Comparison of ENCODE assay signal across 32 cellular contexts in the genomic region with DNA sequence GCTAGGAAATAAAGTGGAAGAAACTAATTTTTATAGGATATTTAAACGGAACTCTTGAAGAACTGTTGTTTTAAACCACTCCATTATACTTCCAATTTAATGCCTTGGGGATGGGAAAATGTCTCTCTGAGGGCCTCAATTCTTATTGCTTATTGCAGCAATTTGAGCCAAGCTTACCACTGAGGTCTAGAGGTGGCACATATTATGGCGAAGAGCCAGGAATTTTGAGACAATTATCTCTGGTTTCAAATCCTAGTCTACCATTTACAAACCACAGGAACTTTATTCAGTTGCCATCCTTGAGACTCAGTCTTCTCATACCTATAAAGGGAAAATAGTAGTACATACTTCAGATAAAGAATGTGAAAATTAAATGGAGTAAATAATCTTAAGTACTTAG.
"Had no signal": no experiment of that assay in that cellular context is flagged by ENCODE, and none has a peak within 500 bp of the region (broad histone marks: within the 10 kb centered on the region; RNA-seq: fewer than 3 reads in every experiment).

No MANE protein-coding gene starts in this region.

- H3K27ac Mint-ChIP-seq: activated CD4-positive, alpha-beta memory T cell treated with anti-CD3 and anti-CD28 coated beads for 36 hours; activated CD4-positive, alpha-beta T cell treated with anti-CD3 and anti-CD28 coated beads for 36 hours; activated CD4-positive, alpha-beta T cell treated with anti-CD3 and anti-CD28 coated beads, Interleukin-2, amount 10 ng/mL, durations not matched to agents 24 days and 14 days; activated CD8-positive, alpha-beta memory T cell treated with anti-CD3 and anti-CD28 coated beads, Interleukin-2, amount 10 ng/mL, durations not matched to agents 7 days and 5 days; activated CD8-positive, alpha-beta T cell treated with anti-CD3 and anti-CD28 coated beads, Interleukin-2, amount 10 ng/mL, durations not matched to agents 7 days and 5 days; activated naive CD4-positive, alpha-beta T cell treated with anti-CD3 and anti-CD28 coated beads for 36 hours; activated naive CD4-positive, alpha-beta T cell treated with anti-CD3 and anti-CD28 coated beads, Interleukin-2, amount 50 U/mL, for 24 hours; activated naive CD8-positive, alpha-beta T cell treated with anti-CD3 and anti-CD28 coated beads for 36 hours; activated naive CD8-positive, alpha-beta T cell treated with anti-CD3 and anti-CD28 coated beads, Interleukin-2, amount 50 U/mL, for 24 hours; activated T-helper 1 cell treated with anti-CD3 and anti-CD28 coated beads, Interleukin-12 subunit alpha, Interleukin-12 subunit beta, Interleukin-2, Interleukin-4 antibody, amounts not matched to agents 30 ng/mL and 10 ng/mL and 1 ng/mL, durations not matched to agents 14 hours and 24 hours and 36 hours; activated T-helper 2 cell treated with anti-CD3 and anti-CD28 coated beads, Interferon-gamma antibody, Interleukin-2, Interleukin-4, amounts not matched to agents 10 μg/mL and 5 μg/mL and 100 μg/mL, durations not matched to agents 14 hours and 24 hours and 36 hours; dendritic cell treated with granulocyte-macrophage colony-stimulating factor and Interleukin-4, amounts not matched to agents 40 ng/mL and 50 ng/mL, for 4 days; endodermal cell had no signal

- H3K36me3 ChIP-seq: adrenal gland, ascending aorta, breast epithelium, cardiac muscle cell had no signal

- H3K4me3 Mint-ChIP-seq: activated CD4-positive, alpha-beta memory T cell treated with anti-CD3 and anti-CD28 coated beads for 36 hours; activated CD4-positive, alpha-beta T cell treated with anti-CD3 and anti-CD28 coated beads for 36 hours; activated CD4-positive, alpha-beta T cell treated with anti-CD3 and anti-CD28 coated beads, Interleukin-2, amount 10 ng/mL, durations not matched to agents 24 days and 14 days; activated CD8-positive, alpha-beta memory T cell treated with anti-CD3 and anti-CD28 coated beads, Interleukin-2, amount 10 ng/mL, durations not matched to agents 7 days and 5 days; activated CD8-positive, alpha-beta T cell treated with anti-CD3 and anti-CD28 coated beads, Interleukin-2, amount 10 ng/mL, durations not matched to agents 7 days and 5 days; activated naive CD4-positive, alpha-beta T cell treated with anti-CD3 and anti-CD28 coated beads for 36 hours; activated naive CD4-positive, alpha-beta T cell treated with anti-CD3 and anti-CD28 coated beads, Interleukin-2, amount 50 U/mL, for 24 hours; activated naive CD8-positive, alpha-beta T cell treated with anti-CD3 and anti-CD28 coated beads for 36 hours; activated naive CD8-positive, alpha-beta T cell treated with anti-CD3 and anti-CD28 coated beads, Interleukin-2, amount 50 U/mL, for 24 hours; activated T-helper 1 cell treated with anti-CD3 and anti-CD28 coated beads, Interleukin-12 subunit alpha, Interleukin-12 subunit beta, Interleukin-2, Interleukin-4 antibody, amounts not matched to agents 30 ng/mL and 10 ng/mL and 1 ng/mL, durations not matched to agents 14 hours and 24 hours and 36 hours; brain; central memory CD8-positive, alpha-beta T cell; dendritic cell treated with granulocyte-macrophage colony-stimulating factor and Interleukin-4, amounts not matched to agents 40 ng/mL and 50 ng/mL, for 4 days; endodermal cell had no signal

- H3K27me3 ChIP-seq: adrenal gland, ascending aorta, breast epithelium, cardiac muscle cell had no signal

- H3K27me3 Mint-ChIP-seq: activated CD4-positive, alpha-beta memory T cell treated with anti-CD3 and anti-CD28 coated beads for 36 hours; activated CD4-positive, alpha-beta T cell treated with anti-CD3 and anti-CD28 coated beads for 36 hours; activated CD4-positive, alpha-beta T cell treated with anti-CD3 and anti-CD28 coated beads, Interleukin-2, amount 10 ng/mL, durations not matched to agents 24 days and 14 days; activated CD8-positive, alpha-beta memory T cell treated with anti-CD3 and anti-CD28 coated beads, Interleukin-2, amount 10 ng/mL, durations not matched to agents 7 days and 5 days; activated naive CD4-positive, alpha-beta T cell treated with anti-CD3 and anti-CD28 coated beads, Interleukin-2, amount 50 U/mL, for 24 hours; activated naive CD8-positive, alpha-beta T cell treated with anti-CD3 and anti-CD28 coated beads for 36 hours; activated naive CD8-positive, alpha-beta T cell treated with anti-CD3 and anti-CD28 coated beads, Interleukin-2, amount 50 U/mL, for 24 hours; central memory CD8-positive, alpha-beta T cell; dendritic cell treated with granulocyte-macrophage colony-stimulating factor and Interleukin-4, amounts not matched to agents 40 ng/mL and 50 ng/mL, for 4 days had no signal

- H3K4me3 ChIP-seq: adrenal gland, ascending aorta, breast epithelium, cardiac muscle cell, coronary artery, dorsolateral prefrontal cortex had no signal

- H3K27ac ChIP-seq: adrenal gland, ascending aorta, breast epithelium, cardiac muscle cell, coronary artery, dorsolateral prefrontal cortex had no signal

- H3K36me3 Mint-ChIP-seq: activated CD4-positive, alpha-beta memory T cell treated with anti-CD3 and anti-CD28 coated beads for 36 hours; activated CD8-positive, alpha-beta memory T cell treated with anti-CD3 and anti-CD28 coated beads, Interleukin-2, amount 10 ng/mL, durations not matched to agents 7 days and 5 days; activated naive CD4-positive, alpha-beta T cell treated with anti-CD3 and anti-CD28 coated beads, Interleukin-2, amount 50 U/mL, for 24 hours; activated naive CD8-positive, alpha-beta T cell treated with anti-CD3 and anti-CD28 coated beads for 36 hours; brain had no signal

- H3K4me1 Mint-ChIP-seq: activated CD4-positive, alpha-beta T cell treated with anti-CD3 and anti-CD28 coated beads for 36 hours; activated CD4-positive, alpha-beta T cell treated with anti-CD3 and anti-CD28 coated beads, Interleukin-2, amount 10 ng/mL, durations not matched to agents 24 days and 14 days; activated CD8-positive, alpha-beta memory T cell treated with anti-CD3 and anti-CD28 coated beads, Interleukin-2, amount 10 ng/mL, durations not matched to agents 7 days and 5 days; activated naive CD4-positive, alpha-beta T cell treated with anti-CD3 and anti-CD28 coated beads, Interleukin-2, amount 50 U/mL, for 24 hours; activated naive CD8-positive, alpha-beta T cell treated with anti-CD3 and anti-CD28 coated beads for 36 hours; activated naive CD8-positive, alpha-beta T cell treated with anti-CD3 and anti-CD28 coated beads, Interleukin-2, amount 50 U/mL, for 24 hours; brain; central memory CD8-positive, alpha-beta T cell; endodermal cell had no signal

- H3K9me3 ChIP-seq: adrenal gland, ascending aorta, breast epithelium had no signal

- ATAC-seq: activated CD4-positive, alpha-beta T cell treated with anti-CD3 and anti-CD28 coated beads for 36 hours; activated CD8-positive, alpha-beta memory T cell treated with anti-CD3 and anti-CD28 coated beads, Interleukin-2, amount 10 ng/mL, durations not matched to agents 7 days and 5 days; activated CD8-positive, alpha-beta T cell treated with anti-CD3 and anti-CD28 coated beads, Interleukin-2, amount 10 ng/mL, durations not matched to agents 7 days and 5 days; activated naive CD8-positive, alpha-beta T cell treated with anti-CD3 and anti-CD28 coated beads, Interleukin-2, amount 50 U/mL, for 24 hours; esophagus mucosa had no signal

- H3K4me1 ChIP-seq: adrenal gland, ascending aorta, breast epithelium had no signal

- H3K9me3 Mint-ChIP-seq: activated CD4-positive, alpha-beta T cell treated with anti-CD3 and anti-CD28 coated beads, Interleukin-2, amount 10 ng/mL, durations not matched to agents 24 days and 14 days; activated naive CD4-positive, alpha-beta T cell treated with anti-CD3 and anti-CD28 coated beads, Interleukin-2, amount 50 U/mL, for 24 hours; activated naive CD8-positive, alpha-beta T cell treated with anti-CD3 and anti-CD28 coated beads for 36 hours; activated naive CD8-positive, alpha-beta T cell treated with anti-CD3 and anti-CD28 coated beads, Interleukin-2, amount 50 U/mL, for 24 hours; dendritic cell treated with granulocyte-macrophage colony-stimulating factor and Interleukin-4, amounts not matched to agents 40 ng/mL and 50 ng/mL, for 4 days had no signal

- DNase-seq: activated CD4-positive, alpha-beta memory T cell treated with anti-CD3 and anti-CD28 coated beads for 36 hours; activated CD4-positive, alpha-beta T cell treated with anti-CD3 and anti-CD28 coated beads for 36 hours; activated CD4-positive, alpha-beta T cell treated with anti-CD3 and anti-CD28 coated beads, Interleukin-2, amount 10 ng/mL, durations not matched to agents 24 days and 14 days; activated CD4-positive, CD25-positive, alpha-beta regulatory T cell; activated CD4-positive, CD25-positive, alpha-beta regulatory T cell treated with anti-CD3 and anti-CD28 coated beads, Interleukin-2, amount 50 U/mL, for 72 hours; activated CD8-positive, alpha-beta memory T cell treated with anti-CD3 and anti-CD28 coated beads, Interleukin-2, amount 10 ng/mL, durations not matched to agents 7 days and 5 days; activated CD8-positive, alpha-beta memory T cell treated with anti-CD3 and anti-CD28 coated beads, Interleukin-2, amount 50 U/mL, for 4 hours; activated CD8-positive, alpha-beta T cell treated with anti-CD3 and anti-CD28 coated beads, Interleukin-2, amount 10 ng/mL, durations not matched to agents 7 days and 5 days; activated effector memory CD4-positive, alpha-beta T cell treated with anti-CD3 and anti-CD28 coated beads, Interleukin-2, amount 50 U/mL, for 16 hours; activated naive CD4-positive, alpha-beta T cell treated with anti-CD3 and anti-CD28 coated beads for 36 hours; activated naive CD8-positive, alpha-beta T cell treated with anti-CD3 and anti-CD28 coated beads for 36 hours; activated naive CD8-positive, alpha-beta T cell treated with anti-CD3 and anti-CD28 coated beads, Interleukin-2, amount 50 U/mL, for 24 hours; activated T-cell treated with anti-CD3 and anti-CD28 coated beads, Interleukin-2, amount 50 U/mL, for 1 hour; activated T-cell treated with anti-CD3 and anti-CD28 coated beads, Interleukin-2, amount 50 U/mL, for 48 hours; adrenal gland; dorsolateral prefrontal cortex; effector memory CD4-positive, alpha-beta T cell; endodermal cell; foreskin fibroblast; head of caudate nucleus; T-helper 2 cell had no signal
